ENCODE assay signal across 9 cellular contexts in genomic region chr3:127406309-127407025, GRCh38.
DNase-seq lines count a peak whose midpoint lies in the region; ATAC-seq, FAIRE-seq and TF ChIP-seq lines count a peak whose summit lies in the region.
"Had no signal": no experiment of that assay in that cellular context is flagged by ENCODE, and none has a peak within 500 bp of the region (broad histone marks: within the 10 kb centered on the region; RNA-seq: fewer than 3 reads in every experiment).

No MANE protein-coding gene starts in this region.

- POLR2A ChIA-PET in IMR-90 (lab: Charles Lee; ENCODE audit: unreplicated experiment) = no interaction called here

- H2BK120ac ChIP-seq in IMR-90 (ENCODE audit: low read depth, low read length) = no peak overlapping the region

- FAIRE-seq in bronchial epithelial cell (lab: Jason Lieb, UNC) = no peak
- FAIRE-seq: colon had no signal

- no peak overlapping the region for H3K4ac ChIP-seq in IMR-90 (ENCODE audit: low read depth, low read length)

- H2BK20ac ChIP-seq in IMR-90 (ENCODE audit: low read depth, low read length) = no peak overlapping the region

- H3K4me2 ChIP-seq in IMR-90 (ENCODE audit: low read depth, low read length) (no peak overlapping the region), smooth muscle cell (no peak overlapping the region)

- no peaks in the 10 kb centered on the region for H3K79me1 ChIP-seq in IMR-90 (ENCODE audit: low read depth in 1 of 2, low read length in 2 of 2)

- H3K27ac ChIP-seq in IMR-90 (ENCODE audit: insufficient read depth, low read length) (no peak overlapping the region), smooth muscle cell (ENCODE audit: low read depth) (no peak overlapping the region)

- intact Hi-C loops in IMR-90 (cut with micrococcal nuclease) = no loop called here

- no peak overlapping the region for H2AK9ac ChIP-seq in IMR-90 (replicated peaks; ENCODE audit: low read depth, low read length, poor library complexity)

- H3K4me3 ChIP-seq in IMR-90 (ENCODE audit: insufficient read depth, low read depth, low read length) = no peak overlapping the region
- H3K4me3 ChIP-seq in bronchial epithelial cell (ENCODE audit: low read depth, low read length) = no peak overlapping the region
- H3K4me3 ChIP-seq in smooth muscle cell = no peak overlapping the region

- no peak for TF ChIP-seq POLR2A in IMR-90 (IDR thresholded peaks at IDR 0.05; ENCODE audit: low read depth, low read length)

- no peak overlapping the region for H2AFZ ChIP-seq in IMR-90 (replicated peaks; ENCODE audit: low read length, poor library complexity)
- H2AFZ ChIP-seq in smooth muscle cell (ENCODE audit: low read depth) = no peak overlapping the region

- BruUV-seq in IMR-90 (replicated peaks; lab: Mats Ljungman, UMichigan) = no TSS peak

- H4K8ac ChIP-seq in IMR-90 (ENCODE audit: low read depth in 2 of 2, low read length in 2 of 2) = no peak overlapping the region

- no peak overlapping the region for H2AK5ac ChIP-seq in IMR-90 (ENCODE audit: low read depth, low read length)

- no peaks in the 10 kb centered on the region for H3K9me3 ChIP-seq in IMR-90 (ENCODE audit: control insufficient read depth, insufficient read depth, low read length)
- H3K9me3 ChIP-seq in smooth muscle cell (replicated peaks; ENCODE audit: low read depth) = no peaks in the 10 kb centered on the region

- no peak for TF ChIP-seq RAD21 in IMR-90 (IDR thresholded peaks at IDR 0.05; ENCODE audit: low read length)

- no peak overlapping the region for H4K91ac ChIP-seq in IMR-90 (ENCODE audit: insufficient read depth, low read depth, low read length)

- dilution Hi-C loops in IMR-90 (cut with HindIII; ENCODE audit: low sequenced_read_pairs, unreplicated experiment) = no loop called here

- H3K56ac ChIP-seq in IMR-90 (ENCODE audit: extremely low read depth, insufficient read depth, low read length) = no peak overlapping the region

- no peaks in the 10 kb centered on the region for H4K20me1 ChIP-seq in IMR-90 (ENCODE audit: insufficient read depth, low read length)
- no peaks in the 10 kb centered on the region for H4K20me1 ChIP-seq in smooth muscle cell (ENCODE audit: low read depth)

- ATAC-seq in IMR-90 (ENCODE audit: low read depth) = no peak
- no peak for ATAC-seq in GM21786 (IDR thresholded peaks at IDR 0.05; ENCODE audit: unreplicated experiment)

- no peaks in the 10 kb centered on the region for H3K9me1 ChIP-seq in IMR-90 (ENCODE audit: insufficient read depth, low read length)

- H3K4me1 ChIP-seq in IMR-90 (ENCODE audit: control insufficient read depth, insufficient read depth, low read length) = no peaks in the 10 kb centered on the region
- H3K4me1 ChIP-seq in smooth muscle cell (ENCODE audit: low read depth) = peaks cover 13% of the 10 kb centered on the region

- in situ Hi-C loops in IMR-90 (cut with MboI; ENCODE audit: low sequenced_read_pairs) = no loop called here

- no peaks in the 10 kb centered on the region for H3K79me2 ChIP-seq in smooth muscle cell (ENCODE audit: low read depth)

- H2BK5ac ChIP-seq in IMR-90 (ENCODE audit: low read depth, low read length, poor library complexity, severe bottlenecking) = no peak overlapping the region

- H3K27me3 ChIP-seq in IMR-90 (ENCODE audit: control insufficient read depth, insufficient read depth, low read length) = peaks cover 26% of the 10 kb centered on the region
- peaks cover 1% of the 10 kb centered on the region for H3K27me3 ChIP-seq in bronchial epithelial cell (ENCODE audit: control insufficient read depth, insufficient read depth, low read length)
- H3K27me3 ChIP-seq in smooth muscle cell (ENCODE audit: low read depth) = no peaks in the 10 kb centered on the region

- no peak overlapping the region for H2BK15ac ChIP-seq in IMR-90 (ENCODE audit: low read depth, low read length)

- H3K23ac ChIP-seq in IMR-90 (ENCODE audit: low read depth, low read length) = no peak overlapping the region

- DNase-seq in SKM-1 (lab: John Stamatoyannopoulos, UW; ENCODE audit: unreplicated experiment) (peak; percentile 2), SKM-1 treated with dmso at 0.1 percent for 144 hours (lab: John Stamatoyannopoulos, UW; ENCODE audit: unreplicated experiment) (no peak), IMR-90 (peak; percentile 2), bronchial epithelial cell (ENCODE audit: low read depth) (peak; percentile 52), smooth muscle cell (lab: John Stamatoyannopoulos, UW; ENCODE audit: unreplicated experiment) (no peak), NCI-H345 treated with DMSO at 0.1 percent for 48 hours (lab: John Stamatoyannopoulos, UW; ENCODE audit: unreplicated experiment) (no peak), NCI-H187 treated with DMSO at 0.1 percent for 48 hours (lab: John Stamatoyannopoulos, UW) (no peak)

- TF ChIP-seq CTCF in IMR-90 (conservative IDR thresholded peaks at IDR 0.05; ENCODE audit: low read depth, low read length) = peak; percentile 17; the same call in 1 of the 2 replicates
- TF ChIP-seq CTCF in bronchial epithelial cell (IDR thresholded peaks at IDR 0.05; ENCODE audit: insufficient read depth, low read length, severe bottlenecking) = peak; percentile 52
- peak; percentile 38 for TF ChIP-seq CTCF in smooth muscle cell (IDR thresholded peaks at IDR 0.05; ENCODE audit: borderline replicate concordance, insufficient read depth, poor library complexity, severe bottlenecking)

- H3K9ac ChIP-seq in IMR-90 (ENCODE audit: low read depth, low read length) = no peak overlapping the region
- H3K9ac ChIP-seq in smooth muscle cell (ENCODE audit: low read depth) = no peak overlapping the region

- no peak overlapping the region for H3K18ac ChIP-seq in IMR-90 (ENCODE audit: low read depth, low read length)

- no peak overlapping the region for H4K5ac ChIP-seq in IMR-90 (ENCODE audit: low read depth, low read length)

- H3K36me3 ChIP-seq in IMR-90 (ENCODE audit: control insufficient read depth, insufficient read depth, low read length) = no peaks in the 10 kb centered on the region
- H3K36me3 ChIP-seq in bronchial epithelial cell (ENCODE audit: control insufficient read depth, insufficient read depth, low read length) = no peaks in the 10 kb centered on the region
- H3K36me3 ChIP-seq in smooth muscle cell (ENCODE audit: low read depth) = no peaks in the 10 kb centered on the region

- CTCF ChIA-PET in IMR-90 (lab: Yijun Ruan, JAX) = no interaction called here

- WGBS in IMR-90 (ENCODE audit: extremely low coverage in 2 of 2, insufficient read length in 1 of 2), 2 experiments = 46% methylated on average over 6 of the region's 14 CpGs; no CpG with 5 or more reads in 1 of the 2 experiments
- WGBS in smooth muscle cell (ENCODE audit: low lambda C conversion rate) = 79% methylated on average over 13 of the region's 14 CpGs

- no peak overlapping the region for H3K14ac ChIP-seq in IMR-90 (replicated peaks; ENCODE audit: low read depth, low read length)

- no peaks in the 10 kb centered on the region for H3F3A ChIP-seq in smooth muscle cell (ENCODE audit: low read depth)

TF ChIP-seq in IMR-90, 13 proteins besides CTCF, POLR2A, EP300 and RAD21:
- TF ChIP-seq, protein P1, sequence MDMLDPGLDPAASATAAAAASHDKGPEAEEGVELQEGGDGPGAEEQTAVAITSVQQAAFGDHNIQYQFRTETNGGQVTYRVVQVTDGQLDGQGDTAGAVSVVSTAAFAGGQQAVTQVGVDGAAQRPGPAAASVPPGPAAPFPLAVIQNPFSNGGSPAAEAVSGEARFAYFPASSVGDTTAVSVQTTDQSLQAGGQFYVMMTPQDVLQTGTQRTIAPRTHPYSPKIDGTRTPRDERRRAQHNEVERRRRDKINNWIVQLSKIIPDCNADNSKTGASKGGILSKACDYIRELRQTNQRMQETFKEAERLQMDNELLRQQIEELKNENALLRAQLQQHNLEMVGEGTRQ (IDR thresholded peaks at IDR 0.05; ENCODE audit: low read depth, low read length) = peak; percentile 39; the same call in 1 of the 2 replicates
- TF ChIP-seq FOS (IDR thresholded peaks at IDR 0.05; ENCODE audit: low read depth, low read length) = no peak

Comparison
In these comparisons a context has a peak if more than half of its experiments do, and no peak if none do; other contexts are left out.
1. DNase-seq: peak in SKM-1 (single experiment), IMR-90 (single experiment) and bronchial epithelial cell (single experiment); none in SKM-1 treated with dmso at 0.1 percent for 144 hours (single experiment), smooth muscle cell (single experiment), NCI-H345 treated with DMSO at 0.1 percent for 48 hours (single experiment) and NCI-H187 treated with DMSO at 0.1 percent for 48 hours (single experiment).
2. Peak in every context shown above with its lines, with median percentiles within 50 percentile points of each other: CTCF ChIP-seq.